Comparison of ENCODE assay signal across 8 cellular contexts in the genomic region with DNA sequence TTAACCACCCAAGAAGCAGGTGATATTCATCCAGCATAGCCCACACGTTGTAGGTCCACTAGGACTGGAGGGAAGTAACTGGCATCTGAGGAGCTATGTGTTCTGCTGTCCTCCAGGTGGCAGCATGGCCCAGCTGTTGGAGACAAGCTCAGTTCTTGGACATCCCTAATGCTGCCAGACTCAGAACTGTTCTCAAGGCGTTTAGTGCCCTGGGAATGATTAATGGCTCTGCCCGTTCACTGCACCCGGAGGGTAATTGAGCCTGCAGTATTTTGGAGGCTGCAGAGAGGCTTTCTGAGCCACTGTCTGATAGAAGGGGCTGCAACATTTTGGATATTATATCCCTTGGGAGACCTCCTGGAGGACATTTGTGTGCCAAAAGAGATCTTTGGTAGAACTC.
DNase-seq lines count a peak whose midpoint lies in the region; ATAC-seq and TF ChIP-seq lines count a peak whose summit lies in the region.

No MANE protein-coding gene starts in this region.

- TF ChIP-seq CTCF in ovary (IDR thresholded peaks at IDR 0.05): peak; percentile 52 to 85 (median 73)

- ATAC-seq in GM21529 (IDR thresholded peaks at IDR 0.05; ENCODE audit: unreplicated experiment): peak; percentile 88

- WGBS in ovary, 3 donors: 0 to 3% (median 3%) methylated on average over 4 of the region's 4 CpGs

- TF ChIP-seq RAD21 in Ishikawa (IDR thresholded peaks at IDR 0.05; ENCODE audit: low read depth): peak; percentile 55

- DNase-seq in DMS79 treated with DMSO at 0.1 percent for 48 hours (lab: John Stamatoyannopoulos, UW): peak; percentile 73
- DNase-seq in NOMO-1 treated with DMSO at 0.1 percent for 48 hours (lab: John Stamatoyannopoulos, UW; ENCODE audit: unreplicated experiment): peak; percentile 77
- peak; percentile 4 for DNase-seq in activated T-helper 1 cell treated with Interleukin-2 at 50 U/mL for 16 hours (ENCODE audit: low read depth)
- peak; percentile 49 for DNase-seq in glomerular visceral epithelial cell (ENCODE audit: extremely low spot score)
- DNase-seq in ovary: peak; percentile 77 to 87 (median 81)
- DNase-seq in effector memory CD4-positive, alpha-beta T cell: no peak

- no peak for TF ChIP-seq POLR2A in ovary (IDR thresholded peaks at IDR 0.05)

- no peak for TF ChIP-seq EP300 in Ishikawa (IDR thresholded peaks at IDR 0.05; ENCODE audit: borderline replicate concordance)
- no peak for TF ChIP-seq EP300 in ovary (IDR thresholded peaks at IDR 0.05)

- H3K4me3 ChIP-seq in ovary: no peak overlapping the region
- H3K4me3 ChIP-seq in effector memory CD4-positive, alpha-beta T cell (ENCODE audit: insufficient read depth, low read depth, low read length, poor library complexity, severe bottlenecking): no peak overlapping the region

- no peaks in the 10 kb centered on the region for H3K9me3 ChIP-seq in ovary
- H3K9me3 ChIP-seq in effector memory CD4-positive, alpha-beta T cell (ENCODE audit: control insufficient read depth, low read length): no peaks in the 10 kb centered on the region

- intact Hi-C loops in ovary (cut with DNase I): loop anchor here in 2 of 4 donors (5.0 to 10.0 kb wide), 3 partner anchors 791 to 1059 kb away; no protein-coding TSS in a partner anchor

- H3K27me3 ChIP-seq in ovary: no peaks in the 10 kb centered on the region
- no peaks in the 10 kb centered on the region for H3K27me3 ChIP-seq in effector memory CD4-positive, alpha-beta T cell (replicated peaks; ENCODE audit: control insufficient read depth, insufficient read depth, low read length, poor library complexity, severe bottlenecking)

- H3K36me3 ChIP-seq in ovary: no peaks in the 10 kb centered on the region
- no peaks in the 10 kb centered on the region for H3K36me3 ChIP-seq in effector memory CD4-positive, alpha-beta T cell (ENCODE audit: control insufficient read depth, insufficient read depth, low read length)

- no peaks in the 10 kb centered on the region for H3K4me1 ChIP-seq in ovary (ENCODE audit: insufficient read depth)
- no peaks in the 10 kb centered on the region for H3K4me1 ChIP-seq in effector memory CD4-positive, alpha-beta T cell (ENCODE audit: control insufficient read depth, insufficient read depth, low read length, poor library complexity, severe bottlenecking)

- H3K27ac ChIP-seq in ovary: no peak overlapping the region
- H3K27ac ChIP-seq in effector memory CD4-positive, alpha-beta T cell (ENCODE audit: insufficient read depth, low read length, poor library complexity, severe bottlenecking): no peak overlapping the region

TF ChIP-seq in Ishikawa, 13 proteins besides CTCF, POLR2A, EP300 and RAD21:
- no peak for TF ChIP-seq CEBPB (IDR thresholded peaks at IDR 0.05)
- TF ChIP-seq FOXM1 (IDR thresholded peaks at IDR 0.05; ENCODE audit: borderline replicate concordance, low read depth): no peak
- no peak for TF ChIP-seq CREB1 (IDR thresholded peaks at IDR 0.05; ENCODE audit: low read depth)
- TF ChIP-seq, protein P1, sequence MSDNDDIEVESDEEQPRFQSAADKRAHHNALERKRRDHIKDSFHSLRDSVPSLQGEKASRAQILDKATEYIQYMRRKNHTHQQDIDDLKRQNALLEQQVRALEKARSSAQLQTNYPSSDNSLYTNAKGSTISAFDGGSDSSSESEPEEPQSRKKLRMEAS (IDR thresholded peaks at IDR 0.05): no peak

Comparison
In these comparisons a context has a peak if more than half of its experiments do, and no peak if none do; other contexts are left out.
1. DNase-seq: peak in DMS79 treated with DMSO at 0.1 percent for 48 hours (single experiment), NOMO-1 treated with DMSO at 0.1 percent for 48 hours (single experiment), activated T-helper 1 cell treated with Interleukin-2 at 50 U/mL for 16 hours (single experiment), glomerular visceral epithelial cell (single experiment) and ovary (5 of 5); none in effector memory CD4-positive, alpha-beta T cell (0 of 3).